9 cellular contexts compared by ENCODE assay signal in the genomic region with DNA sequence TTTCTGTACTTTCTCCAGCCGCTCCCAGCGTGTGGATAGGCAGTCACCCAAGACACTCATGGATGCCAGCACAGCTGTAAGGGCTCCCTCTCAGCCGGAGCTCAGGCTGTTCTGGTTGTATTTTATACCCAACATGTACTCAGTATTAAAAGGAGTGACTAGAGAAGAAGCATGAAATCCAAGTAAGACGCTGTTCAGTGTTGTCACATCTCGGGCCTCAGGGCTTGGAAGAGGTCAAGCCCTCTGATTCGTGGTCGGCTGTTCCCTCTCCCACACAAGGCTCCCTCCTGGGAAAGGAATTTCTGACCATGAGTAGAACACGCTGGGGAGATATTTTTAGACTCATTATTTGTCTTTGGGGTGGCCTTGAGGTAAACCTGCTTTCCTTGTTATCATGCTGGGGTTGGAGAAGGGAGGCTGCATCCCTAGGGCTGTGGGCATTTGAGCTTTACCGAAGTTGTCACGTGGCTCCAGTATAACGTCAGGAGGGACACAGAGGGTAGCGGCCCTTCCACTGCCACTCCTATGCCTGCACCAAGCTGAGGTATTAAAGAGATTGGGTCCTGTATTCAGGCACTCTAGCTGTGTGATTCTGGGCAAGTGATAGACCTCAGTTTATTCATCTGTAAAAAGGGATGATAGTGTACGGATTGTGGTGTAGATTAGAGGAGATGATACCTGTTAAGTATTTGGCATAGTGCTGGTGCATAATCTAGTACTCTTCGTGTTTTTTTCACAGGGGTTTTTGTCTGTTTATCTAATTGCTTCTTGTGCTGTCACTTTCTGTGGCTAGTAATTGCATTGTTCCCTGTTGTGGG. TPM values are rescaled to one million over a fixed set of nuclear protein-coding genes. Genes with fewer than 3 reads are reported as not detected.
A peak's percentile ranks its signal among the peaks of the same experiment; 100 is the strongest.
DNase-seq lines count a peak whose midpoint lies in the region; ATAC-seq, FAIRE-seq and TF ChIP-seq lines count a peak whose summit lies in the region.
"Had no signal": no experiment of that assay in that cellular context is flagged by ENCODE, and none has a peak within 500 bp of the region (broad histone marks: within the 10 kb centered on the region; RNA-seq: fewer than 3 reads in every experiment).

No MANE protein-coding gene starts in this region.

- no peak for ATAC-seq in activated CD8-positive, alpha-beta T cell treated with anti-CD3 and anti-CD28 coated beads, Interleukin-2, amount 10 ng/mL, durations not matched to agents 7 days and 5 days
- ATAC-seq in activated CD8-positive, alpha-beta T cell treated with anti-CD3 and anti-CD28 coated beads for 36 hours = no peak
- ATAC-seq in upper lobe of left lung (ENCODE audit: low FRiP score in 2 of 2) = peak; percentile 41 to 78
- ATAC-seq in stimulated activated effector memory CD8-positive, alpha-beta T cell treated with anti-CD3 and anti-CD28 coated beads, Interleukin-12 subunit alpha, Interleukin-12 subunit beta, amount 100 ng/mL, for 72 hours = no peak
- ATAC-seq in activated CD8-positive, alpha-beta memory T cell treated with anti-CD3 and anti-CD28 coated beads, Interleukin-2, amount 10 ng/mL, durations not matched to agents 7 days and 5 days = no peak

- POLR2A ChIA-PET in activated CD8-positive, alpha-beta T cell treated with anti-CD3 and anti-CD28 coated beads, Interleukin-2, amount 10 ng/mL, durations not matched to agents 7 days and 5 days (lab: Charles Lee) = no interaction called here
- POLR2A ChIA-PET in activated CD8-positive, alpha-beta T cell treated with anti-CD3 and anti-CD28 coated beads for 36 hours (lab: Charles Lee) = interaction anchor here (0.8 kb wide), 1 partner anchor 34 kb away, joined by 3 read pairs; a partner anchor contains a TSS

- peak overlapping the region; percentile 61 for H3K4me2 ChIP-seq in astrocyte (ENCODE audit: low read length)

- H3K36me3 ChIP-seq in astrocyte (ENCODE audit: insufficient read depth, low read length) = no peaks in the 10 kb centered on the region
- H3K36me3 ChIP-seq in upper lobe of left lung = no peaks in the 10 kb centered on the region

- H3K27ac Mint-ChIP-seq in activated CD8-positive, alpha-beta T cell treated with anti-CD3 and anti-CD28 coated beads, Interleukin-2, amount 10 ng/mL, durations not matched to agents 7 days and 5 days = peak overlapping the region; percentile 27
- no peak overlapping the region for H3K27ac Mint-ChIP-seq in activated CD8-positive, alpha-beta T cell treated with anti-CD3 and anti-CD28 coated beads for 36 hours
- H3K27ac Mint-ChIP-seq in astrocyte (ENCODE audit: unreplicated experiment) = peak overlapping the region; percentile 21
- no peak overlapping the region for H3K27ac Mint-ChIP-seq in stimulated activated effector memory CD8-positive, alpha-beta T cell treated with anti-CD3 and anti-CD28 coated beads, Interleukin-12 subunit alpha, Interleukin-12 subunit beta, amount 100 ng/mL, for 72 hours
- H3K27ac Mint-ChIP-seq in activated CD8-positive, alpha-beta memory T cell treated with anti-CD3 and anti-CD28 coated beads, Interleukin-2, amount 10 ng/mL, durations not matched to agents 7 days and 5 days = no peak overlapping the region

- peaks cover 34% of the 10 kb centered on the region for H3K4me1 ChIP-seq in astrocyte (ENCODE audit: insufficient read depth, low read length)
- H3K4me1 ChIP-seq in upper lobe of left lung = peaks cover 7 to 54% (median 42%) of the 10 kb centered on the region in 4 donors

- peaks cover 42% of the 10 kb centered on the region for H3K4me1 Mint-ChIP-seq in activated CD8-positive, alpha-beta T cell treated with anti-CD3 and anti-CD28 coated beads, Interleukin-2, amount 10 ng/mL, durations not matched to agents 7 days and 5 days (ENCODE audit: low read depth)
- H3K4me1 Mint-ChIP-seq in activated CD8-positive, alpha-beta T cell treated with anti-CD3 and anti-CD28 coated beads for 36 hours (ENCODE audit: low read depth) = peaks cover 5% of the 10 kb centered on the region
- H3K4me1 Mint-ChIP-seq in astrocyte (ENCODE audit: low read depth, unreplicated experiment) = peaks cover 49% of the 10 kb centered on the region
- H3K4me1 Mint-ChIP-seq in stimulated activated effector memory CD8-positive, alpha-beta T cell treated with anti-CD3 and anti-CD28 coated beads, Interleukin-12 subunit alpha, Interleukin-12 subunit beta, amount 100 ng/mL, for 72 hours = no peaks in the 10 kb centered on the region
- peaks cover 32% of the 10 kb centered on the region for H3K4me1 Mint-ChIP-seq in activated CD8-positive, alpha-beta memory T cell treated with anti-CD3 and anti-CD28 coated beads, Interleukin-2, amount 10 ng/mL, durations not matched to agents 7 days and 5 days

- peaks cover 22% of the 10 kb centered on the region for H3K36me3 Mint-ChIP-seq in activated CD8-positive, alpha-beta T cell treated with anti-CD3 and anti-CD28 coated beads, Interleukin-2, amount 10 ng/mL, durations not matched to agents 7 days and 5 days (ENCODE audit: low read depth)
- H3K36me3 Mint-ChIP-seq in activated CD8-positive, alpha-beta T cell treated with anti-CD3 and anti-CD28 coated beads for 36 hours (ENCODE audit: low read depth) = peaks cover 57% of the 10 kb centered on the region
- peaks cover 24% of the 10 kb centered on the region for H3K36me3 Mint-ChIP-seq in astrocyte (ENCODE audit: low read depth, unreplicated experiment)
- H3K36me3 Mint-ChIP-seq in stimulated activated effector memory CD8-positive, alpha-beta T cell treated with anti-CD3 and anti-CD28 coated beads, Interleukin-12 subunit alpha, Interleukin-12 subunit beta, amount 100 ng/mL, for 72 hours = peaks cover 60% of the 10 kb centered on the region
- peaks cover 12% of the 10 kb centered on the region for H3K36me3 Mint-ChIP-seq in activated CD8-positive, alpha-beta memory T cell treated with anti-CD3 and anti-CD28 coated beads, Interleukin-2, amount 10 ng/mL, durations not matched to agents 7 days and 5 days

- intact Hi-C loops in activated CD8-positive, alpha-beta T cell treated with anti-CD3 and anti-CD28 coated beads for 36 hours (cut with micrococcal nuclease) = no loop called here

- TF ChIP-seq POLR2A in upper lobe of left lung (IDR thresholded peaks at IDR 0.05) = no peak

- CTCF ChIA-PET in activated CD8-positive, alpha-beta T cell treated with anti-CD3 and anti-CD28 coated beads, Interleukin-2, amount 10 ng/mL, durations not matched to agents 7 days and 5 days (lab: Charles Lee) = interaction anchor here (1.1 to 1.2 kb wide), 3 partner anchors 23 to 28 kb away, joined by 3 to 4 read pairs (median 3); no protein-coding TSS in a partner anchor
- CTCF ChIA-PET in activated CD8-positive, alpha-beta T cell treated with anti-CD3 and anti-CD28 coated beads for 36 hours (lab: Charles Lee) = no interaction called here
- CTCF ChIA-PET in activated CD8-positive, alpha-beta memory T cell treated with anti-CD3 and anti-CD28 coated beads, Interleukin-2, amount 10 ng/mL, durations not matched to agents 7 days and 5 days (lab: Charles Lee) = interaction anchor here (1.3 to 1.8 kb wide), 2 partner anchors 9 to 33 kb away, joined by 3 to 6 read pairs; a partner anchor contains a TSS

- H3K4me3 Mint-ChIP-seq in activated CD8-positive, alpha-beta T cell treated with anti-CD3 and anti-CD28 coated beads, Interleukin-2, amount 10 ng/mL, durations not matched to agents 7 days and 5 days = no peak overlapping the region
- no peak overlapping the region for H3K4me3 Mint-ChIP-seq in activated CD8-positive, alpha-beta T cell treated with anti-CD3 and anti-CD28 coated beads for 36 hours
- H3K4me3 Mint-ChIP-seq in astrocyte (ENCODE audit: unreplicated experiment) = no peak overlapping the region
- no peak overlapping the region for H3K4me3 Mint-ChIP-seq in stimulated activated effector memory CD8-positive, alpha-beta T cell treated with anti-CD3 and anti-CD28 coated beads, Interleukin-12 subunit alpha, Interleukin-12 subunit beta, amount 100 ng/mL, for 72 hours
- H3K4me3 Mint-ChIP-seq in activated CD8-positive, alpha-beta memory T cell treated with anti-CD3 and anti-CD28 coated beads, Interleukin-2, amount 10 ng/mL, durations not matched to agents 7 days and 5 days = no peak overlapping the region

- no peak for DNase-seq in activated CD8-positive, alpha-beta T cell treated with anti-CD3 and anti-CD28 coated beads, Interleukin-2, amount 10 ng/mL, durations not matched to agents 7 days and 5 days
- DNase-seq in activated CD8-positive, alpha-beta T cell treated with anti-CD3 and anti-CD28 coated beads for 36 hours = no peak
- DNase-seq in astrocyte (ENCODE audit: low read depth) = peak; percentile 77
- peak; percentile 80 for DNase-seq in islet precursor cell
- DNase-seq in upper lobe of left lung = peak in 1 of 2 donors; percentile 67
- DNase-seq in RKO (ENCODE audit: low spot score) = no peak
- DNase-seq in stimulated activated effector memory CD8-positive, alpha-beta T cell treated with anti-CD3 and anti-CD28 coated beads, Interleukin-12 subunit alpha, Interleukin-12 subunit beta, amount 100 ng/mL, for 72 hours (ENCODE audit: low spot score in 2 of 2) = no peak
- DNase-seq in activated CD8-positive, alpha-beta memory T cell treated with anti-CD3 and anti-CD28 coated beads, Interleukin-2, amount 10 ng/mL, durations not matched to agents 7 days and 5 days = no peak
- DNase-seq: OCI-M1 had no signal

- H3K4me3 ChIP-seq in astrocyte (ENCODE audit: insufficient read depth, low read depth, low read length) (no peak overlapping the region), upper lobe of left lung (no peak overlapping the region)

- no peaks in the 10 kb centered on the region for H4K20me1 ChIP-seq in astrocyte (ENCODE audit: insufficient read depth, low read length)

- no peak for TF ChIP-seq EP300 in upper lobe of left lung (IDR thresholded peaks at IDR 0.05)

- H3K9me3 Mint-ChIP-seq in activated CD8-positive, alpha-beta T cell treated with anti-CD3 and anti-CD28 coated beads, Interleukin-2, amount 10 ng/mL, durations not matched to agents 7 days and 5 days (ENCODE audit: insufficient read depth) = no peaks in the 10 kb centered on the region
- no peaks in the 10 kb centered on the region for H3K9me3 Mint-ChIP-seq in activated CD8-positive, alpha-beta T cell treated with anti-CD3 and anti-CD28 coated beads for 36 hours
- H3K9me3 Mint-ChIP-seq in astrocyte (ENCODE audit: unreplicated experiment) = no peaks in the 10 kb centered on the region
- H3K9me3 Mint-ChIP-seq in stimulated activated effector memory CD8-positive, alpha-beta T cell treated with anti-CD3 and anti-CD28 coated beads, Interleukin-12 subunit alpha, Interleukin-12 subunit beta, amount 100 ng/mL, for 72 hours = no peaks in the 10 kb centered on the region
- H3K9me3 Mint-ChIP-seq in activated CD8-positive, alpha-beta memory T cell treated with anti-CD3 and anti-CD28 coated beads, Interleukin-2, amount 10 ng/mL, durations not matched to agents 7 days and 5 days (ENCODE audit: low read depth) = no peaks in the 10 kb centered on the region

- no peaks in the 10 kb centered on the region for H3K79me2 ChIP-seq in astrocyte (ENCODE audit: insufficient read depth, low read length)

- no peak for TF ChIP-seq CTCF in activated CD8-positive, alpha-beta T cell treated with anti-CD3 and anti-CD28 coated beads for 36 hours (IDR thresholded peaks at IDR 0.05)
- no peak for TF ChIP-seq CTCF in astrocyte (IDR thresholded peaks at IDR 0.05; ENCODE audit: insufficient read depth, low read depth, low read length)
- TF ChIP-seq CTCF in upper lobe of left lung (IDR thresholded peaks at IDR 0.05) = no peak

- H3K9me3 ChIP-seq in astrocyte (ENCODE audit: insufficient read depth, low read depth, low read length) (no peaks in the 10 kb centered on the region), upper lobe of left lung (no peaks in the 10 kb centered on the region)

- H3K27me3 Mint-ChIP-seq in activated CD8-positive, alpha-beta T cell treated with anti-CD3 and anti-CD28 coated beads, Interleukin-2, amount 10 ng/mL, durations not matched to agents 7 days and 5 days (ENCODE audit: low read depth) = no peaks in the 10 kb centered on the region
- no peaks in the 10 kb centered on the region for H3K27me3 Mint-ChIP-seq in activated CD8-positive, alpha-beta T cell treated with anti-CD3 and anti-CD28 coated beads for 36 hours
- H3K27me3 Mint-ChIP-seq in astrocyte (ENCODE audit: low read depth, unreplicated experiment) = no peaks in the 10 kb centered on the region
- H3K27me3 Mint-ChIP-seq in activated CD8-positive, alpha-beta memory T cell treated with anti-CD3 and anti-CD28 coated beads, Interleukin-2, amount 10 ng/mL, durations not matched to agents 7 days and 5 days = no peaks in the 10 kb centered on the region

- H3K27ac ChIP-seq in astrocyte (ENCODE audit: low read depth, low read length) = peak overlapping the region; percentile 42
- peak overlapping the region in 3 of 4 donors; percentile 3 to 44 (median 31) for H3K27ac ChIP-seq in upper lobe of left lung

- 46 to 54% methylated on average over 9 to 14 of the region's 14 CpGs for WGBS in upper lobe of left lung, 2 donors

- peak overlapping the region; percentile 19 for H3K9ac ChIP-seq in astrocyte (ENCODE audit: low read length)

- FAIRE-seq in astrocyte (lab: Jason Lieb, UNC) = peak; percentile 29

- H3K27me3 ChIP-seq in astrocyte (ENCODE audit: insufficient read depth, low read length) (no peaks in the 10 kb centered on the region), upper lobe of left lung (no peaks in the 10 kb centered on the region)

- H2AFZ ChIP-seq in astrocyte (ENCODE audit: low read depth, low read length) = no peak overlapping the region

RNA-seq across cellular contexts. Expression of a gene that starts 34.1 kb away (rescaled TPM):
- total RNA-seq in activated CD8-positive, alpha-beta T cell treated with anti-CD3 and anti-CD28 coated beads, Interleukin-2, amount 10 ng/mL, durations not matched to agents 7 days and 5 days = 10 to 100 TPM; 42.6 to 44.7 TPM
- total RNA-seq in activated CD8-positive, alpha-beta T cell treated with anti-CD3 and anti-CD28 coated beads for 36 hours = 100 to 1,000 TPM; 121 to 124 TPM
- total RNA-seq in astrocyte = 46.2 and 46.7 TPM in 2 replicates
- 10 to 100 TPM; 29.0 to 98.8 (median 39.7) TPM for total RNA-seq in upper lobe of left lung
- 10 to 100 TPM; 32.2 to 45.8 TPM for total RNA-seq in activated CD8-positive, alpha-beta memory T cell treated with anti-CD3 and anti-CD28 coated beads, Interleukin-2, amount 10 ng/mL, durations not matched to agents 7 days and 5 days

Comparison
In these comparisons a context has a peak if more than half of its experiments do, and no peak if none do; other contexts are left out.
1. H3K27ac Mint-ChIP-seq: peak in activated CD8-positive, alpha-beta T cell treated with anti-CD3 and anti-CD28 coated beads, Interleukin-2, amount 10 ng/mL, durations not matched to agents 7 days and 5 days (single experiment) and astrocyte (single experiment); none in activated CD8-positive, alpha-beta T cell treated with anti-CD3 and anti-CD28 coated beads for 36 hours (single experiment), stimulated activated effector memory CD8-positive, alpha-beta T cell treated with anti-CD3 and anti-CD28 coated beads, Interleukin-12 subunit alpha, Interleukin-12 subunit beta, amount 100 ng/mL, for 72 hours (single experiment) and activated CD8-positive, alpha-beta memory T cell treated with anti-CD3 and anti-CD28 coated beads, Interleukin-2, amount 10 ng/mL, durations not matched to agents 7 days and 5 days (single experiment).
2. ATAC-seq: peak in upper lobe of left lung (2 of 2); none in activated CD8-positive, alpha-beta T cell treated with anti-CD3 and anti-CD28 coated beads, Interleukin-2, amount 10 ng/mL, durations not matched to agents 7 days and 5 days (single experiment), activated CD8-positive, alpha-beta T cell treated with anti-CD3 and anti-CD28 coated beads for 36 hours (single experiment), stimulated activated effector memory CD8-positive, alpha-beta T cell treated with anti-CD3 and anti-CD28 coated beads, Interleukin-12 subunit alpha, Interleukin-12 subunit beta, amount 100 ng/mL, for 72 hours (single experiment) and activated CD8-positive, alpha-beta memory T cell treated with anti-CD3 and anti-CD28 coated beads, Interleukin-2, amount 10 ng/mL, durations not matched to agents 7 days and 5 days (single experiment).
3. DNase-seq: peak in astrocyte (single experiment) and islet precursor cell (single experiment); none in activated CD8-positive, alpha-beta T cell treated with anti-CD3 and anti-CD28 coated beads, Interleukin-2, amount 10 ng/mL, durations not matched to agents 7 days and 5 days (single experiment), activated CD8-positive, alpha-beta T cell treated with anti-CD3 and anti-CD28 coated beads for 36 hours (single experiment), RKO (single experiment), stimulated activated effector memory CD8-positive, alpha-beta T cell treated with anti-CD3 and anti-CD28 coated beads, Interleukin-12 subunit alpha, Interleukin-12 subunit beta, amount 100 ng/mL, for 72 hours (0 of 2) and activated CD8-positive, alpha-beta memory T cell treated with anti-CD3 and anti-CD28 coated beads, Interleukin-2, amount 10 ng/mL, durations not matched to agents 7 days and 5 days (single experiment).